Comparison of ENCODE assay signal across 22 cellular contexts in genomic region chr7:29539471-29539870, GRCh38. TPM values are rescaled to one million over a fixed set of nuclear protein-coding genes. Genes with fewer than 3 reads are reported as not detected.
DNase-seq lines count a peak whose midpoint lies in the region; ATAC-seq, FAIRE-seq and TF ChIP-seq lines count a peak whose summit lies in the region.
"Had no signal": no experiment of that assay in that cellular context is flagged by ENCODE, and none has a peak within 500 bp of the region (broad histone marks: within the 10 kb centered on the region; RNA-seq: fewer than 3 reads in every experiment).

No MANE protein-coding gene starts in this region.

- H2AFZ ChIP-seq in GM23248, result no peak overlapping the region
- no peak overlapping the region for H2AFZ ChIP-seq in H1 (ENCODE audit: low read length)
- no peak overlapping the region for H2AFZ ChIP-seq in keratinocyte (ENCODE audit: control insufficient read depth, low read length)

- H3K4me1 ChIP-seq in GM23248 (ENCODE audit: insufficient read depth) (no peaks in the 10 kb centered on the region), H1 (replicated peaks in 1 of 4; ENCODE audit: control insufficient read depth in 3 of 4, insufficient read depth in 4 of 4, low read length in 3 of 4) (peaks cover 0 to 5% (median 0%) of the 10 kb centered on the region in 4 experiments; a peak in 3 of 7 replicates), keratinocyte (ENCODE audit: control insufficient read depth, extremely low read depth, insufficient read depth, low read length) (peaks cover 11% of the 10 kb centered on the region)

- no peak overlapping the region for H4K91ac ChIP-seq in H1 (replicated peaks; ENCODE audit: insufficient read length, low read length)

- H3K27me3 ChIP-seq in GM23248 (replicated peaks; ENCODE audit: insufficient read depth) (no peaks in the 10 kb centered on the region), H1 (replicated peaks in 1 of 4; ENCODE audit: control insufficient read depth in 3 of 4, extremely low read depth in 1 of 4, insufficient read depth in 3 of 4, low read length in 3 of 4) (no peaks in the 10 kb centered on the region), keratinocyte (ENCODE audit: control insufficient read depth, extremely low read depth, insufficient read depth, low read length) (no peaks in the 10 kb centered on the region)
- H3K27me3 ChIP-seq: BLaER1 had no signal

- H3K79me1 ChIP-seq in H1 (ENCODE audit: low read depth, low read length), result no peaks in the 10 kb centered on the region

- no peak overlapping the region for H3K56ac ChIP-seq in H1 (replicated peaks; ENCODE audit: insufficient read length, low read depth, low read length)

- H4K20me1 ChIP-seq in GM23248 (ENCODE audit: insufficient read depth), result 0 out of 2 replicates have a peak, but pooled peaks cover 3% of the 10 kb centered on the region
- H4K20me1 ChIP-seq in H1 (replicated peaks in 1 of 2; ENCODE audit: control insufficient read depth in 1 of 2, insufficient read depth in 2 of 2, low read length in 2 of 2), result no peaks in the 10 kb centered on the region
- H4K20me1 ChIP-seq in keratinocyte (ENCODE audit: control insufficient read depth, extremely low read depth, insufficient read depth, low read length), result no peaks in the 10 kb centered on the region
- H4K20me1 ChIP-seq: BLaER1 had no signal

- no peak for ATAC-seq in HG03159 (IDR thresholded peaks at IDR 0.05; ENCODE audit: unreplicated experiment)
- no peak for ATAC-seq in GM18517 (IDR thresholded peaks at IDR 0.05; ENCODE audit: unreplicated experiment)

- WGBS in GM23248 (ENCODE audit: low coverage in 1 of 2, low lambda C conversion rate in 2 of 2, missing lambda C conversion rate in 2 of 2), 2 experiments, result 80 to 84% methylated on average over 2 of the region's 2 CpGs
- WGBS in H1 (ENCODE audit: extremely low coverage in 1 of 2, insufficient coverage in 1 of 2, insufficient read length in 1 of 2, insufficient replicate concordance in 2 of 2, low coverage in 1 of 2, low lambda C conversion rate in 2 of 2, missing lambda C conversion rate in 1 of 2), 2 experiments, result 84% methylated on average over 2 of the region's 2 CpGs; no CpG with 5 or more reads in 1 of the 2 experiments

- H2BK15ac ChIP-seq in H1 (ENCODE audit: low read length), result no peak overlapping the region

- no peaks in the 10 kb centered on the region for H3K36me3 ChIP-seq in GM23248 (ENCODE audit: low read depth)
- H3K36me3 ChIP-seq in H1 (ENCODE audit: control insufficient read depth in 2 of 4, insufficient read depth in 4 of 4, low read length in 3 of 4), result no peaks in the 10 kb centered on the region
- no peaks in the 10 kb centered on the region for H3K36me3 ChIP-seq in keratinocyte (ENCODE audit: control insufficient read depth in 2 of 2, extremely low read depth in 1 of 2, insufficient read depth in 2 of 2, low read length in 2 of 2)
- H3K36me3 ChIP-seq: BLaER1 had no signal

- H3K4me3 ChIP-seq in GM23248 (no peak overlapping the region), H1 (ENCODE audit: extremely low read depth in 1 of 4, insufficient read depth in 2 of 4, low read depth in 3 of 4, low read length in 4 of 4) (no peak overlapping the region), keratinocyte (ENCODE audit: control insufficient read depth in 2 of 3, extremely low read depth in 1 of 3, insufficient read depth in 2 of 3, low read depth in 1 of 3, low read length in 3 of 3) (no peak overlapping the region)
- H3K4me3 ChIP-seq: BLaER1 had no signal

- H4K5ac ChIP-seq in H1 (ENCODE audit: insufficient read length, low read depth, low read length), result no peak overlapping the region

- TF ChIP-seq POLR2A in H1 (IDR thresholded peaks at IDR 0.05; ENCODE audit: control extremely low read depth in 1 of 2, low read depth in 2 of 2, low read length in 2 of 2), result no peak

- no peaks in the 10 kb centered on the region for H3K9me1 ChIP-seq in keratinocyte (ENCODE audit: control insufficient read depth, extremely low read depth, insufficient read depth, low read length)

- H2BK12ac ChIP-seq in H1 (ENCODE audit: low read depth, low read length), result no peak overlapping the region

- DNase-seq in GM23248 (peak; percentile 20), RPMI8226 (peak; percentile 62), H1 (ENCODE audit: low read depth in 1 of 2, low spot score in 2 of 2) (no peak), keratinocyte (ENCODE audit: low read depth, low spot score) (no peak), NCI-H69 (lab: John Stamatoyannopoulos, UW) (no peak)
- no peak for DNase-seq in activated CD4-positive, alpha-beta T cell treated with anti-CD3 and anti-CD28 coated beads for 48 hours
- DNase-seq: 8988T; CD4-positive, alpha-beta memory T cell; DMS153; DMS79; GDM1; GOT3; H9 had no signal

- H3K18ac ChIP-seq in H1 (ENCODE audit: extremely low read depth, low read length), result no peak overlapping the region

- no peak overlapping the region for H2AK5ac ChIP-seq in H1 (ENCODE audit: low read depth, low read length)

- no peak overlapping the region for H3K23ac ChIP-seq in H1 (ENCODE audit: insufficient read length)

- CTCF ChIA-PET in H1 (lab: Charles Lee; ENCODE audit: partially characterized antibody), result interaction anchor here (1.3 to 2.9 kb wide), 4 partner anchors 14 to 73 kb away, joined by 3 to 18 read pairs (median 5); no protein-coding TSS in a partner anchor

- no peak overlapping the region for H3K4me2 ChIP-seq in GM23248 (ENCODE audit: unreplicated experiment)
- H3K4me2 ChIP-seq in H1 (ENCODE audit: insufficient read depth in 1 of 2, low read depth in 2 of 2, low read length in 2 of 2), result no peak overlapping the region
- H3K4me2 ChIP-seq in keratinocyte (ENCODE audit: control insufficient read depth, extremely low read depth, insufficient read depth, low read depth, low read length), result no peak overlapping the region
- H3K4me2 ChIP-seq: BLaER1 had no signal

- H2BK20ac ChIP-seq in H1 (ENCODE audit: low read length), result no peak overlapping the region

- TF ChIP-seq CTCF in H1 (IDR thresholded peaks at IDR 0.05; ENCODE audit: control extremely low read depth in 1 of 3, insufficient read depth in 1 of 3, low read depth in 1 of 3, low read length in 3 of 3) (no peak), keratinocyte (optimal IDR thresholded peaks at IDR 0.05 in 1 of 3, IDR thresholded peaks at IDR 0.05 in 1 of 3, conservative IDR thresholded peaks at IDR 0.05 in 1 of 3; ENCODE audit: extremely low read depth in 1 of 3, insufficient read depth in 2 of 3, low read length in 3 of 3) (no peak)

- no peak for FAIRE-seq in H1 (lab: Jason Lieb, UNC)
- peak; percentile 55 for FAIRE-seq in keratinocyte (lab: Jason Lieb, UNC)
- FAIRE-seq: GM12892, GM18507 had no signal

- H3K4ac ChIP-seq in H1 (replicated peaks; ENCODE audit: insufficient read length, low read depth, low read length), result no peak overlapping the region

- TF ChIP-seq EP300 in H1 (IDR thresholded peaks at IDR 0.05; ENCODE audit: borderline replicate concordance in 1 of 2, low read depth in 2 of 2, low read length in 2 of 2), result no peak

- no peak overlapping the region for H2BK5ac ChIP-seq in H1 (ENCODE audit: low read depth, low read length)

- H3K79me2 ChIP-seq in GM23248 (ENCODE audit: insufficient read depth) (no peaks in the 10 kb centered on the region), H1 (ENCODE audit: control insufficient read depth in 1 of 2, insufficient read depth in 2 of 2, low read length in 2 of 2) (no peaks in the 10 kb centered on the region), keratinocyte (ENCODE audit: control insufficient read depth, insufficient read depth, low read length) (no peaks in the 10 kb centered on the region)

- no peak overlapping the region for H3K27ac ChIP-seq in GM23248
- no peak overlapping the region for H3K27ac ChIP-seq in H1 (ENCODE audit: low read depth, low read length)
- no peak overlapping the region for H3K27ac ChIP-seq in keratinocyte (ENCODE audit: control insufficient read depth, insufficient read depth, low read length)
- H3K27ac ChIP-seq: BLaER1, HL-60 had no signal

- H3K9me3 ChIP-seq in GM23248 (ENCODE audit: low read depth) (no peaks in the 10 kb centered on the region), H1 (ENCODE audit: insufficient read depth in 2 of 2, low read depth in 1 of 2, low read length in 1 of 2) (no peaks in the 10 kb centered on the region; a peak in 1 of 4 replicates), keratinocyte (ENCODE audit: control insufficient read depth, low read depth, low read length) (no peaks in the 10 kb centered on the region)

- TF ChIP-seq RAD21 in H1 (IDR thresholded peaks at IDR 0.05 in 1 of 2, conservative IDR thresholded peaks at IDR 0.05 in 1 of 2; ENCODE audit: low read depth in 2 of 2, low read length in 2 of 2), result no peak

- H2BK120ac ChIP-seq in H1 (replicated peaks; ENCODE audit: low read depth, low read length), result no peak overlapping the region

- no peaks in the 10 kb centered on the region for H3K9me2 ChIP-seq in GM23248 (ENCODE audit: insufficient read depth)

- H3K23me2 ChIP-seq in H1 (ENCODE audit: low read depth, low read length), result no peaks in the 10 kb centered on the region

- H3K14ac ChIP-seq in H1 (ENCODE audit: insufficient read length), result no peak overlapping the region

- peak overlapping the region; percentile 21; the same call in 1 of the 2 replicates for H4K8ac ChIP-seq in H1 (ENCODE audit: extremely low read depth, insufficient read depth, low read length)

- H3K9ac ChIP-seq in GM23248 (no peak overlapping the region), H1 (replicated peaks in 1 of 4; ENCODE audit: extremely low read depth in 1 of 4, low read depth in 3 of 4, low read length in 3 of 4) (no peak overlapping the region), keratinocyte (ENCODE audit: control insufficient read depth, extremely low read depth, insufficient read depth, low read length) (no peak overlapping the region)
- H3K9ac ChIP-seq: BLaER1 had no signal

- dilution Hi-C loops in keratinocyte (cut with MboI; ENCODE audit: extremely low pct_ligation_motif_present, low sequenced_read_pairs), result no loop called here

- no peaks in the 10 kb centered on the region for H3F3A ChIP-seq in GM23248 (ENCODE audit: insufficient read depth)

- in situ Hi-C loops in GM23248 (cut with MboI), result no loop called here

- POLR2A ChIA-PET in H1 (lab: Charles Lee; ENCODE audit: partially characterized antibody), result no interaction called here

RNA-seq across cellular contexts. Expression of gene PRR15, which starts 24.2 kb away (rescaled TPM):
- total RNA-seq in GM23248 (2014; rRNA removed; shearing (Covaris generic)), result 6.1 and 11.5 TPM in 2 replicates
- polyA plus RNA-seq in GM23248 (2016; fragmentation: Nextera tagmentation; extraction: Ambion mirVana) (9.2 and 11.5 TPM in 2 replicates), H1 (2011; rRNA removed) (4.9 and 8.4 TPM in 2 replicates), keratinocyte (0.81 to 2.0 TPM (median 1.8 TPM) in 3 replicates)
- 7.9 and 10.1 TPM in 2 replicates for total RNA-seq in H1 (2021; fragmentation: NEBNext Ultra II Directional; extraction: Animal tissue kit (Norgen Biotek cat#: 25700))
- 7.1 TPM for polyA plus RNA-seq in H1 (2011; cell fraction: cytosol; rRNA removed)
- polyA plus RNA-seq in H1 (2011; cell fraction: nucleus; rRNA removed), result 5.7 TPM
- polyA plus RNA-seq in H1 (2012, experiment 1 of 2), result 4.4 to 6.0 TPM (median 5.6 TPM) in 4 replicates
- polyA plus RNA-seq in H1 (2012, experiment 2 of 2), result 8.9 TPM
- 7.3 TPM for polyA plus RNA-seq in H1 (2013, experiment 1 of 2)
- 7.7 TPM for polyA plus RNA-seq in H1 (2013, experiment 2 of 2)
- 1.9 and 2.2 TPM in 2 replicates for polyA minus RNA-seq in H1 (2011; rRNA and poly(A)+ RNA removed)
- 4.4 TPM for polyA minus RNA-seq in H1 (2011; cell fraction: cytosol; rRNA and poly(A)+ RNA removed)
- 4.6 TPM for polyA minus RNA-seq in H1 (2011; cell fraction: nucleus; rRNA and poly(A)+ RNA removed)
- 0.61 TPM for polyA plus RNA-seq in keratinocyte (2011; ENCODE audit: low read depth)
- polyA plus RNA-seq in keratinocyte (2011; cell fraction: cytosol; rRNA removed), result 1.3 and 1.7 TPM in 2 replicates
- polyA plus RNA-seq in keratinocyte (2011; cell fraction: nucleus; rRNA removed), result 1.3 and 2.0 TPM in 2 replicates
- polyA plus RNA-seq in keratinocyte (2012; ENCODE audit: low replicate concordance), result 1.5 and 2.1 TPM in 2 replicates
- 0.19 to 0.36 TPM (median 0.20 TPM) in 3 replicates for polyA minus RNA-seq in keratinocyte
- 1.9 TPM for polyA minus RNA-seq in keratinocyte (2011; cell fraction: cytosol; rRNA and poly(A)+ RNA removed)
- polyA minus RNA-seq in keratinocyte (2011; cell fraction: nucleus; rRNA and poly(A)+ RNA removed), result 0.47 and 0.84 TPM in 2 replicates
- total RNA-seq: CD4-positive, alpha-beta memory T cell; HT1080 had no signal
- polyA plus RNA-seq: AG04450; CD14-positive monocyte; CD4-positive, alpha-beta memory T cell had no signal

Comparison
In these comparisons a context has a peak if more than half of its experiments do, and no peak if none do; other contexts are left out.
1. DNase-seq: peak in GM23248 (single experiment) and RPMI8226 (single experiment); none in H1 (0 of 2), keratinocyte (single experiment), activated CD4-positive, alpha-beta T cell treated with anti-CD3 and anti-CD28 coated beads for 48 hours (single experiment) and NCI-H69 (single experiment).